2 cellular contexts compared by ENCODE assay signal in genomic region chr14:53849549-53849948, GRCh38.
A peak's percentile ranks its signal among the peaks of the same experiment; 100 is the strongest.
TF ChIP-seq lines count a peak whose summit lies in the region.

No MANE protein-coding gene starts in this region.

TF ChIP-seq in HCT116, 20 proteins besides CTCF, POLR2A, EP300 and RAD21:
- TF ChIP-seq TCF7L2 (IDR thresholded peaks at IDR 0.05; ENCODE audit: borderline replicate concordance, extremely low read depth, insufficient read depth, insufficient read length) (no peak), CBX3 (IDR thresholded peaks at IDR 0.05; ENCODE audit: low read depth) (no peak), MAX (IDR thresholded peaks at IDR 0.05) (no peak), EZH2phosphoT487 (IDR thresholded peaks at IDR 0.05; ENCODE audit: borderline replicate concordance) (no peak)

TF ChIP-seq in K562, 482 proteins besides CTCF, POLR2A, EP300 and RAD21:
- peak; percentile 78 for TF ChIP-seq ZNF316 (IDR thresholded peaks at IDR 0.05)
- peak; percentile 93 for TF ChIP-seq MAFF (IDR thresholded peaks at IDR 0.05; ENCODE audit: low read length)
- TF ChIP-seq SRSF1 (IDR thresholded peaks at IDR 0.05; ENCODE audit: low read depth, low read length) = no peak
- TF ChIP-seq C11orf30 (IDR thresholded peaks at IDR 0.05; ENCODE audit: low read depth) = peak; percentile 71; the same call in 1 of the 2 replicates
- no peak for TF ChIP-seq EWSR1 (IDR thresholded peaks at IDR 0.05; ENCODE audit: borderline replicate concordance, low read depth, partially characterized antibody)
- TF ChIP-seq ZHX1 (conservative IDR thresholded peaks at IDR 0.05; ENCODE audit: low read length) = no peak
- TF ChIP-seq MAFK (IDR thresholded peaks at IDR 0.05; ENCODE audit: low read length) = peak; percentile 97
- peak; percentile 84 for TF ChIP-seq MAFG (tag; conservative IDR thresholded peaks at IDR 0.05)
